20 cellular contexts compared by ENCODE assay signal in genomic region chr17:17506181-17506741, GRCh38. TPM values are rescaled to one million over a fixed set of nuclear protein-coding genes. Genes with fewer than 3 reads are reported as not detected.
DNase-seq lines count a peak whose midpoint lies in the region; ATAC-seq, FAIRE-seq and TF ChIP-seq lines count a peak whose summit lies in the region.
"Had no signal": no experiment of that assay in that cellular context is flagged by ENCODE, and none has a peak within 500 bp of the region (broad histone marks: within the 10 kb centered on the region; RNA-seq: fewer than 3 reads in every experiment).

No MANE protein-coding gene starts in this region.

- H3K4me3 ChIP-seq in lung (no peak overlapping the region), small intestine (ENCODE audit: low read depth in 1 of 2, low read length in 2 of 2) (no peak overlapping the region)
- H3K4me3 ChIP-seq: thyroid gland had no signal

- no peak for FAIRE-seq in small intestine (lab: Jason Lieb, UNC)

- peaks cover 6% of the 10 kb centered on the region for H3K4me1 Mint-ChIP-seq in glutamatergic neuron (ENCODE audit: low read depth, unreplicated experiment)
- no peaks in the 10 kb centered on the region for H3K4me1 Mint-ChIP-seq in stimulated activated memory B cell treated with anti-CD40 and anti-IgM and Interleukin-4, amounts not matched to agents 10 μg/mL and 1 μg/mL and 100 μg/mL, for 72 hours
- H3K4me1 Mint-ChIP-seq: endodermal cell, T-cell had no signal

- peaks cover 9% of the 10 kb centered on the region for H3K27me3 Mint-ChIP-seq in glutamatergic neuron (ENCODE audit: unreplicated experiment)
- H3K27me3 Mint-ChIP-seq in stimulated activated memory B cell treated with anti-CD40 and anti-IgM and Interleukin-4, amounts not matched to agents 10 μg/mL and 1 μg/mL and 100 μg/mL, for 72 hours = peaks cover 13% of the 10 kb centered on the region

- no peaks in the 10 kb centered on the region for H3K9me3 ChIP-seq in lung (ENCODE audit: control insufficient read depth in 2 of 2, insufficient read depth in 1 of 2, low read length in 1 of 2)
- H3K9me3 ChIP-seq in small intestine (ENCODE audit: control insufficient read depth, low read depth) = no peaks in the 10 kb centered on the region
- H3K9me3 ChIP-seq: thyroid gland had no signal

- H3K27ac ChIP-seq in angular gyrus (ENCODE audit: low read depth, low read length) = peak overlapping the region; percentile 73
- peak overlapping the region; percentile 29 to 73 for H3K27ac ChIP-seq in lung (ENCODE audit: low read depth in 1 of 2, low read length in 1 of 2)
- peak overlapping the region in 1 of 2 donors; percentile 14 for H3K27ac ChIP-seq in small intestine (ENCODE audit: low read depth in 1 of 2, low read length in 1 of 2)
- H3K27ac ChIP-seq: KMS-11, thyroid gland had no signal

- no peaks in the 10 kb centered on the region for H3K36me3 ChIP-seq in lung (ENCODE audit: control insufficient read depth in 2 of 2, insufficient read depth in 2 of 2, low read length in 2 of 2)
- H3K36me3 ChIP-seq in small intestine (ENCODE audit: control insufficient read depth in 2 of 2, insufficient read depth in 2 of 2, low read length in 2 of 2) = no peaks in the 10 kb centered on the region
- H3K36me3 ChIP-seq: thyroid gland had no signal

- no peak overlapping the region for H3K27ac Mint-ChIP-seq in glutamatergic neuron (ENCODE audit: unreplicated experiment)
- H3K27ac Mint-ChIP-seq in stimulated activated memory B cell treated with anti-CD40 and anti-IgM and Interleukin-4, amounts not matched to agents 10 μg/mL and 1 μg/mL and 100 μg/mL, for 72 hours = no peak overlapping the region
- H3K27ac Mint-ChIP-seq: endodermal cell, HFFc6, T-cell had no signal

- no peaks in the 10 kb centered on the region for H3K36me3 Mint-ChIP-seq in glutamatergic neuron (ENCODE audit: unreplicated experiment)
- H3K36me3 Mint-ChIP-seq in stimulated activated memory B cell treated with anti-CD40 and anti-IgM and Interleukin-4, amounts not matched to agents 10 μg/mL and 1 μg/mL and 100 μg/mL, for 72 hours = no peaks in the 10 kb centered on the region
- H3K36me3 Mint-ChIP-seq: T-cell had no signal

- no peak for TF ChIP-seq CTCF in glutamatergic neuron (IDR thresholded peaks at IDR 0.05; ENCODE audit: partially characterized antibody, unreplicated experiment)
- TF ChIP-seq CTCF in lung (IDR thresholded peaks at IDR 0.05; ENCODE audit: control extremely low read depth, extremely low read depth) = no peak

- H3K4me3 Mint-ChIP-seq in glutamatergic neuron (ENCODE audit: unreplicated experiment) = no peak overlapping the region
- H3K4me3 Mint-ChIP-seq in stimulated activated memory B cell treated with anti-CD40 and anti-IgM and Interleukin-4, amounts not matched to agents 10 μg/mL and 1 μg/mL and 100 μg/mL, for 72 hours = no peak overlapping the region
- H3K4me3 Mint-ChIP-seq: endodermal cell, HFFc6, nephron, T-cell had no signal

- 74 to 84% methylated on average over 20 to 22 of the region's 22 CpGs for WGBS in lung, 2 donors
- 57 to 78% (median 69%) methylated on average over 17 to 22 of the region's 22 CpGs for WGBS in small intestine, 3 donors

- H3K9me3 Mint-ChIP-seq in glutamatergic neuron (ENCODE audit: unreplicated experiment) = no peaks in the 10 kb centered on the region
- no peaks in the 10 kb centered on the region for H3K9me3 Mint-ChIP-seq in stimulated activated memory B cell treated with anti-CD40 and anti-IgM and Interleukin-4, amounts not matched to agents 10 μg/mL and 1 μg/mL and 100 μg/mL, for 72 hours
- H3K9me3 Mint-ChIP-seq: endodermal cell, HFFc6, nephron, T-cell had no signal

- ATAC-seq in lung (ENCODE audit: insufficient read depth, low FRiP score) = no peak
- no peak for ATAC-seq in HG02798 (IDR thresholded peaks at IDR 0.05; ENCODE audit: poor library complexity, unreplicated experiment)
- no peak for ATAC-seq in stimulated activated memory B cell treated with anti-CD40 and anti-IgM and Interleukin-4, amounts not matched to agents 10 μg/mL and 1 μg/mL and 100 μg/mL, for 72 hours

- DNase-seq in glutamatergic neuron (peak; percentile 14), lung (ENCODE audit: low spot score) (no peak), small intestine (peak; percentile 26), NCI-H748 treated with DMSO at 0.1 percent for 48 hours (lab: John Stamatoyannopoulos, UW) (no peak), SIG-M5 treated with dmso at 0.1 percent for 504 hours (lab: John Stamatoyannopoulos, UW; ENCODE audit: unreplicated experiment) (no peak)
- DNase-seq: activated CD4-positive, alpha-beta T cell treated with anti-CD3 and anti-CD28 coated beads, Interleukin-2, amount 50 U/mL, for 4 hours; activated gamma-delta T cell; endodermal cell; HFFc6; mesendoderm; NCI-H2081 treated with DMSO at 0.1 percent for 48 hours; NCI-H510A treated with DMSO at 0.1 percent for 48 hours; stimulated activated CD4-positive, alpha-beta T cell treated with anti-CD3 and anti-CD28 coated beads, Interleukin-15, amount 100 ng/mL, for 24 hours; T-cell; thyroid gland had no signal

- no peaks in the 10 kb centered on the region for H3K27me3 ChIP-seq in lung (ENCODE audit: control insufficient read depth, insufficient read depth)
- no peaks in the 10 kb centered on the region for H3K27me3 ChIP-seq in small intestine (ENCODE audit: control insufficient read depth in 2 of 2, insufficient read depth in 2 of 2, low read length in 2 of 2)
- H3K27me3 ChIP-seq: thyroid gland had no signal

- H3K4me1 ChIP-seq in lung (ENCODE audit: control insufficient read depth in 2 of 2, insufficient read depth in 2 of 2, low read length in 2 of 2) = peaks cover 0 to 11% of the 10 kb centered on the region in 2 donors
- no peaks in the 10 kb centered on the region for H3K4me1 ChIP-seq in small intestine (ENCODE audit: control insufficient read depth in 2 of 2, insufficient read depth in 1 of 2, low read depth in 1 of 2, low read length in 1 of 2)
- H3K4me1 ChIP-seq: thyroid gland had no signal

RNA-seq across cellular contexts. Expression of gene RASD1, which starts 10.1 kb away (rescaled TPM):
- total RNA-seq in glutamatergic neuron (ENCODE audit: unreplicated experiment) (140 TPM), lung (10 to 100 TPM in 1 of 2 donors, 1 to 10 TPM in 1; 3.8 to 11.4 TPM)
- polyA plus RNA-seq in lung (10 to 100 TPM; 13.5 to 53.8 TPM), small intestine (10 to 100 TPM in 1 of 3 donors, 1 to 10 TPM in 2; 4.9 to 11.4 (median 7.6) TPM)

RNA-seq across cellular contexts. Expression of gene MED9, which starts 29.5 kb away (rescaled TPM):
- total RNA-seq in glutamatergic neuron (ENCODE audit: unreplicated experiment) = 23.2 TPM
- total RNA-seq in lung = 10 to 100 TPM; 14.2 to 15.4 TPM
- polyA plus RNA-seq in lung = 10 to 100 TPM; 10.8 to 12.4 TPM
- 10 to 100 TPM; 11.6 to 17.4 (median 16.3) TPM for polyA plus RNA-seq in small intestine

Comparison
In these comparisons a context has a peak if more than half of its experiments do, and no peak if none do; other contexts are left out.
1. DNase-seq: peak in glutamatergic neuron (single experiment) and small intestine (single experiment); none in lung (single experiment), NCI-H748 treated with DMSO at 0.1 percent for 48 hours (single experiment) and SIG-M5 treated with dmso at 0.1 percent for 504 hours (single experiment).
2. RNA of gene RASD1, which starts 10.1 kb away (total RNA-seq): 140 TPM in glutamatergic neuron (single experiment); 3.8 to 11.4 TPM in lung; every median in the first group is over 10 times any median in the second.